ENCODE assay signal across 20 cellular contexts in genomic region chr5:71892641-71893340, GRCh38.
A peak's percentile ranks its signal among the peaks of the same experiment; 100 is the strongest.
DNase-seq lines count a peak whose midpoint lies in the region; ATAC-seq and TF ChIP-seq lines count a peak whose summit lies in the region.
"Had no signal": no experiment of that assay in that cellular context is flagged by ENCODE, and none has a peak within 500 bp of the region (broad histone marks: within the 10 kb centered on the region; RNA-seq: fewer than 3 reads in every experiment).

No MANE protein-coding gene starts in this region.

- 59 to 75% (median 72%) methylated on average over 3 of the region's 3 CpGs for WGBS in heart left ventricle, 4 donors
- WGBS in right cardiac atrium = 65% methylated on average over 3 of the region's 3 CpGs
- 71% methylated on average over 2 of the region's 3 CpGs for WGBS in suprapubic skin

- ATAC-seq in heart left ventricle = peak in 1 of 4 donors; percentile 11
- ATAC-seq in Right ventricle myocardium inferior = no peak
- ATAC-seq in right cardiac atrium = no peak
- no peak for ATAC-seq in HG02870 (IDR thresholded peaks at IDR 0.05; ENCODE audit: unreplicated experiment)

- TF ChIP-seq EP300 in suprapubic skin (IDR thresholded peaks at IDR 0.05) = no peak

- no peaks in the 10 kb centered on the region for H3K27me3 ChIP-seq in heart left ventricle
- no peaks in the 10 kb centered on the region for H3K27me3 ChIP-seq in right cardiac atrium (ENCODE audit: control insufficient read depth, insufficient read depth)
- H3K27me3 ChIP-seq in suprapubic skin = no peaks in the 10 kb centered on the region
- H3K27me3 ChIP-seq in ascending aorta = no peaks in the 10 kb centered on the region
- H3K27me3 ChIP-seq: right lobe of liver, testis had no signal

- no peaks in the 10 kb centered on the region for H3K9me3 ChIP-seq in heart left ventricle
- no peaks in the 10 kb centered on the region for H3K9me3 ChIP-seq in right cardiac atrium (ENCODE audit: control insufficient read depth, low read length)
- no peaks in the 10 kb centered on the region for H3K9me3 ChIP-seq in suprapubic skin
- no peaks in the 10 kb centered on the region for H3K9me3 ChIP-seq in ascending aorta
- H3K9me3 ChIP-seq: esophagus squamous epithelium, lower lobe of right lung, right lobe of liver, testis had no signal

- no peak for TF ChIP-seq CTCF in heart left ventricle (IDR thresholded peaks at IDR 0.05)
- TF ChIP-seq CTCF in suprapubic skin (IDR thresholded peaks at IDR 0.05) = no peak
- no peak for TF ChIP-seq CTCF in ascending aorta (IDR thresholded peaks at IDR 0.05)

- intact Hi-C loops in heart left ventricle (cut with DNase I) (loop anchor here in 2 of 10 donors (5.0 kb wide), 2 partner anchors 35 to 60 kb away; no protein-coding TSS in a partner anchor), Right ventricle myocardium inferior (cut with DNase I) (loop anchor here (5.0 kb wide), 1 partner anchor 215 kb away; the partner anchor contains the start of gene MAP1B), right cardiac atrium (cut with DNase I) (no loop called here), ascending aorta (cut with DNase I) (no loop called here)

- DNase-seq in heart left ventricle = no peak
- no peak for DNase-seq in Right ventricle myocardium inferior (ENCODE audit: missing footprints)
- DNase-seq in NCI-H69 (lab: John Stamatoyannopoulos, UW) = peak; percentile 72
- no peak for DNase-seq in right cardiac atrium
- no peak for DNase-seq in suprapubic skin (ENCODE audit: low spot score in 2 of 2)
- no peak for DNase-seq in ascending aorta (ENCODE audit: low spot score in 2 of 2)
- DNase-seq in NCI-H2029 treated with DMSO at 0.1 percent for 48 hours (lab: John Stamatoyannopoulos, UW) = no peak
- DNase-seq: activated CD4-positive, alpha-beta T cell treated with anti-CD3 and anti-CD28 coated beads for 1 hour; effector CD8-positive, alpha-beta T cell; esophagus squamous epithelium; GDM1; KBM-7; lower lobe of right lung; NCI-H1930; NK-92 treated with Interleukin-12 subunit alpha and Interleukin-12 subunit beta, amount 100 ng/mL, for 24 hours; right lobe of liver; stimulated activated CD4-positive, alpha-beta T cell treated with anti-CD3 and anti-CD28 coated beads, Interleukin-15, amount 100 ng/mL, for 24 hours had no signal

- H3K36me3 ChIP-seq in heart left ventricle (no peaks in the 10 kb centered on the region), suprapubic skin (no peaks in the 10 kb centered on the region), ascending aorta (no peaks in the 10 kb centered on the region)
- H3K36me3 ChIP-seq: esophagus squamous epithelium, lower lobe of right lung, right lobe of liver had no signal

- peaks cover 0 to 17% (median 9%) of the 10 kb centered on the region in 12 donors for H3K4me1 ChIP-seq in heart left ventricle
- H3K4me1 ChIP-seq in right cardiac atrium (ENCODE audit: control insufficient read depth, insufficient read depth, low read length) = no peaks in the 10 kb centered on the region
- peaks cover 6% of the 10 kb centered on the region for H3K4me1 ChIP-seq in suprapubic skin
- H3K4me1 ChIP-seq in ascending aorta = peaks cover 0 to 10% of the 10 kb centered on the region in 2 donors
- H3K4me1 ChIP-seq: esophagus squamous epithelium, lower lobe of right lung, right lobe of liver had no signal

- no peak overlapping the region for H3K4me3 ChIP-seq in heart left ventricle
- H3K4me3 ChIP-seq in right cardiac atrium (ENCODE audit: low read length) = no peak overlapping the region
- H3K4me3 ChIP-seq in suprapubic skin = no peak overlapping the region
- H3K4me3 ChIP-seq in ascending aorta = no peak overlapping the region
- H3K4me3 ChIP-seq: esophagus squamous epithelium, lower lobe of right lung, right lobe of liver, testis had no signal

- H3K27ac ChIP-seq in heart left ventricle = peak overlapping the region; percentile 35 to 91 (median 78)
- H3K27ac ChIP-seq in right cardiac atrium (ENCODE audit: low read length) = peak overlapping the region; percentile 85
- peak overlapping the region; percentile 5 for H3K27ac ChIP-seq in suprapubic skin
- H3K27ac ChIP-seq in ascending aorta = no peak overlapping the region
- H3K27ac ChIP-seq: C4-2B, esophagus squamous epithelium, lower lobe of right lung, right lobe of liver, testis had no signal

- no peak for TF ChIP-seq POLR2A in heart left ventricle (IDR thresholded peaks at IDR 0.05)
- no peak for TF ChIP-seq POLR2A in suprapubic skin (IDR thresholded peaks at IDR 0.05)

Comparison
In these comparisons a context has a peak if more than half of its experiments do, and no peak if none do; other contexts are left out.
1. H3K27ac ChIP-seq: peak in heart left ventricle (12 of 12), right cardiac atrium (single experiment) and suprapubic skin (single experiment); none in ascending aorta (0 of 2).